23 cellular contexts compared by ENCODE assay signal in genomic region chr3:128556949-128557348, GRCh38.
DNase-seq lines count a peak whose midpoint lies in the region; ATAC-seq, FAIRE-seq and TF ChIP-seq lines count a peak whose summit lies in the region.
"Had no signal": no experiment of that assay in that cellular context is flagged by ENCODE, and none has a peak within 500 bp of the region (broad histone marks: within the 10 kb centered on the region; RNA-seq: fewer than 3 reads in every experiment).

No MANE protein-coding gene starts in this region.

- in situ Hi-C loops in KBM-7 (cut with MboI; ENCODE audit: low pct_unique_long_range_greater_than_20kb, low sequenced_read_pairs) = no loop called here

- H3K27me3 ChIP-seq in endothelial cell of umbilical vein (ENCODE audit: control insufficient read depth in 2 of 2, insufficient read depth in 2 of 2, low read length in 2 of 2) = peaks cover 3 to 7% of the 10 kb centered on the region in 2 experiments
- peaks cover 13 to 56% (median 28%) of the 10 kb centered on the region in 3 donors for H3K27me3 ChIP-seq in sigmoid colon

- dilution Hi-C loops in endothelial cell of umbilical vein (cut with MboI; ENCODE audit: extremely low pct_ligation_motif_present, low sequenced_read_pairs) = no loop called here

- H3K4me3 ChIP-seq in endothelial cell of umbilical vein (replicated peaks in 1 of 3; ENCODE audit: insufficient read depth in 1 of 3, low read depth in 1 of 3, low read length in 3 of 3) (no peak overlapping the region), sigmoid colon (no peak overlapping the region)
- H3K4me3 ChIP-seq: MG63 had no signal

- 41 to 56% methylated on average over 9 of the region's 9 CpGs for WGBS in sigmoid colon, 2 donors

- H3K27ac ChIP-seq in endothelial cell of umbilical vein (ENCODE audit: insufficient read depth, low read depth, low read length) = no peak overlapping the region
- no peak overlapping the region for H3K27ac ChIP-seq in sigmoid colon
- H3K27ac ChIP-seq: HL-60 had no signal

- no peaks in the 10 kb centered on the region for H3K9me3 ChIP-seq in endothelial cell of umbilical vein (replicated peaks; ENCODE audit: control insufficient read depth, insufficient read depth, low read length)
- H3K9me3 ChIP-seq in sigmoid colon = peaks cover 0 to 3% (median 0%) of the 10 kb centered on the region in 4 donors
- H3K9me3 ChIP-seq: MG63 had no signal

- peaks cover 40% of the 10 kb centered on the region for H3K4me1 ChIP-seq in endothelial cell of umbilical vein (ENCODE audit: control insufficient read depth, extremely low read depth, insufficient read depth, low read length)
- peaks cover 0 to 8% (median 1%) of the 10 kb centered on the region in 4 donors for H3K4me1 ChIP-seq in sigmoid colon

- no peak overlapping the region for H3K9ac ChIP-seq in endothelial cell of umbilical vein (replicated peaks; ENCODE audit: extremely low read depth, insufficient read depth, low read length)

- DNase-seq in NCI-H146 (lab: John Stamatoyannopoulos, UW) (peak; percentile 29), NCI-H146 treated with DMSO at 0.1 percent for 48 hours (lab: John Stamatoyannopoulos, UW; ENCODE audit: unreplicated experiment) (no peak), KBM-7 (peak; percentile 54), endothelial cell of umbilical vein (ENCODE audit: low read depth, low spot score) (peak; percentile 79), sigmoid colon (peak; percentile 64), GM12892 (ENCODE audit: insufficient read length) (no peak)
- no peak for DNase-seq in stimulated activated CD8-positive, alpha-beta memory T cell treated with anti-CD3 and anti-CD28 coated beads, Interleukin-4, amount 100 ng/mL, for 48 hours
- DNase-seq: 8988T; Calu3; CD4-positive, alpha-beta memory T cell; IMR-90; Karpas-422; MG63; NCI-H1048; NCI-H1436 treated with DMSO at 0.1 percent for 48 hours; NCI-H2081; NCI-H2171 treated with DMSO at 0.1 percent for 48 hours; NCI-H446 had no signal

- H3K36me3 ChIP-seq in endothelial cell of umbilical vein (ENCODE audit: control insufficient read depth in 2 of 2, extremely low read depth in 1 of 2, insufficient read depth in 2 of 2, low read length in 2 of 2) (no peaks in the 10 kb centered on the region), sigmoid colon (no peaks in the 10 kb centered on the region)
- H3K36me3 ChIP-seq: MG63 had no signal

- no TSS peak for BruUV-seq in endothelial cell of umbilical vein (replicated peaks; lab: Mats Ljungman, UMichigan)

- no peak for TF ChIP-seq POLR2A in endothelial cell of umbilical vein (IDR thresholded peaks at IDR 0.05; ENCODE audit: low read depth, low read length)
- TF ChIP-seq POLR2A in sigmoid colon (IDR thresholded peaks at IDR 0.05) = no peak
- no peak for TF ChIP-seq POLR2A in GM12892 (IDR thresholded peaks at IDR 0.05; ENCODE audit: low read depth, low read length)

- no peak overlapping the region for H3K4me2 ChIP-seq in endothelial cell of umbilical vein (ENCODE audit: insufficient read depth, low read length)

- POLR2A ChIA-PET in endothelial cell of umbilical vein (lab: Charles Lee) = no interaction called here

- H4K20me1 ChIP-seq in endothelial cell of umbilical vein (replicated peaks; ENCODE audit: control insufficient read depth, extremely low read depth, insufficient read depth, low read length) = no peaks in the 10 kb centered on the region

- H2AFZ ChIP-seq in endothelial cell of umbilical vein (ENCODE audit: low read depth, low read length) = no peak overlapping the region

- H3K79me2 ChIP-seq in endothelial cell of umbilical vein (ENCODE audit: control insufficient read depth, insufficient read depth, low read length) = no peaks in the 10 kb centered on the region

- peak; percentile 71 for FAIRE-seq in endothelial cell of umbilical vein (lab: Jason Lieb, UNC)
- no peak for FAIRE-seq in GM12892 (lab: Jason Lieb, UNC)
- FAIRE-seq: GM12891, GM18507 had no signal

- CTCF ChIA-PET in endothelial cell of umbilical vein (lab: Charles Lee) = interaction anchor here (0.6 to 2.5 kb wide), 10 partner anchors 10 to 332 kb away, joined by 3 to 12 read pairs (median 4); no protein-coding TSS in a partner anchor

- no peak for ATAC-seq in GM19455 (IDR thresholded peaks at IDR 0.05; ENCODE audit: unreplicated experiment)
- ATAC-seq: Panc1 had no signal

- no peak for TF ChIP-seq EP300 in sigmoid colon (IDR thresholded peaks at IDR 0.05)

- TF ChIP-seq CTCF in endothelial cell of umbilical vein (IDR thresholded peaks at IDR 0.05; ENCODE audit: extremely low read depth in 1 of 2, insufficient read depth in 1 of 2, low read depth in 1 of 2, low read length in 2 of 2) = no peak
- TF ChIP-seq CTCF in sigmoid colon (IDR thresholded peaks at IDR 0.05) = no peak

- no peaks in the 10 kb centered on the region for H3K9me1 ChIP-seq in endothelial cell of umbilical vein (replicated peaks; ENCODE audit: control insufficient read depth, extremely low read depth, insufficient read depth, low read length)

- intact Hi-C loops in endothelial cell of umbilical vein (cut with micrococcal nuclease) = loop anchor here (1.0 kb wide), 1 partner anchor 8 kb away; no protein-coding TSS in a partner anchor
- intact Hi-C loops in sigmoid colon (cut with DNase I) = no loop called here

TF ChIP-seq in endothelial cell of umbilical vein, 7 proteins besides CTCF, POLR2A, EP300 and RAD21:
- TF ChIP-seq JUN (IDR thresholded peaks at IDR 0.05; ENCODE audit: borderline replicate concordance, insufficient read depth, insufficient read length, low read depth) (no peak), POLR2AphosphoS5 (IDR thresholded peaks at IDR 0.05; ENCODE audit: insufficient read depth, low read depth, low read length) (peak; percentile 62), MAX (IDR thresholded peaks at IDR 0.05; ENCODE audit: insufficient read depth, insufficient read length) (peak; percentile 7)

Comparison
In these comparisons a context has a peak if more than half of its experiments do, and no peak if none do; other contexts are left out.
1. DNase-seq: peak in NCI-H146 (single experiment), KBM-7 (single experiment), endothelial cell of umbilical vein (single experiment) and sigmoid colon (single experiment); none in NCI-H146 treated with DMSO at 0.1 percent for 48 hours (single experiment), GM12892 (single experiment) and stimulated activated CD8-positive, alpha-beta memory T cell treated with anti-CD3 and anti-CD28 coated beads, Interleukin-4, amount 100 ng/mL, for 48 hours (single experiment).